In the genomic region with DNA sequence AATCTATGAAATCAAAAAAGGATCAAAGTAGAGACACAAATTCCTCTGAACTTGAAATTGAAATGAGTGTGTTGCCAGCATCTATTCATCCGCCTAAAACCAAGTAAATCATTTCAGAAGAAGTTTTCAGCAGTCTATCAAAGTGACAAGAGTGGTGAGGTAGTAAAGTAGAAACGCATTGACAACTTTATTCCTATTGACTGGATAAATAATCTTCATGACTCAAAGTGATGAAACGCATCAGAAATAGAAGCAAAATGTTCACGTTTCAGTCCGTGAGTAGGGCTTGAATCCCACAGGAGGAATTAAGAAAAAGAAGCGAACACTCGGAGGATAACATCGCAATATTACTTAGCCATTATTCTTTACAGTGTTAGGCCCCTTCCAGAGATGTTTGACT, we compare ENCODE assay signal across 26 cellular contexts.
"Had no signal": no experiment of that assay in that cellular context is flagged by ENCODE, and none has a peak within 500 bp of the region (broad histone marks: within the 10 kb centered on the region; RNA-seq: fewer than 3 reads in every experiment).

No MANE protein-coding gene starts in this region.

- H3K4me3 ChIP-seq: stomach, suprapubic skin, testis, thoracic aorta, thyroid gland, tibial artery, tibial nerve, transverse colon, upper lobe of left lung, upper lobe of right lung, uterus, vagina had no signal

- H3K27ac ChIP-seq: stomach, suprapubic skin, testis, thoracic aorta, thyroid gland, tibial artery, tibial nerve, transverse colon, upper lobe of left lung, upper lobe of right lung, uterus, vagina had no signal

- H3K36me3 ChIP-seq: stomach, suprapubic skin, thoracic aorta, thyroid gland, tibial artery, tibial nerve, transverse colon, upper lobe of left lung, upper lobe of right lung, uterus, vagina had no signal

- H3K4me1 ChIP-seq: stomach, suprapubic skin, testis, tibial artery, tibial nerve, transverse colon, upper lobe of right lung, uterus, vagina had no signal

- H3K27me3 ChIP-seq: stomach, suprapubic skin, testis, thyroid gland, tibial artery, tibial nerve, transverse colon, upper lobe of left lung, upper lobe of right lung, uterus, vagina had no signal

- DNase-seq: stimulated activated CD4-positive, alpha-beta T cell treated with anti-CD3 and anti-CD28 coated beads, Interleukin-2, amount 100 ng/mL, for 48 hours; stimulated activated CD4-positive, alpha-beta T cell treated with anti-CD3 and anti-CD28 coated beads, Interleukin-4, amount 100 ng/mL, for 1 hour; stimulated activated CD4-positive, alpha-beta T cell treated with anti-CD3 and anti-CD28 coated beads, Interleukin-4, amount 100 ng/mL, for 24 hours; stimulated activated CD4-positive, alpha-beta T cell treated with anti-CD3 and anti-CD28 coated beads, Interleukin-4, amount 100 ng/mL, for 4 hours; stimulated activated CD8-positive, alpha-beta memory T cell treated with anti-CD3 and anti-CD28 coated beads, Interleukin-4, amount 100 ng/mL, for 48 hours; stimulated activated naive B cell treated with anti-CD40 and anti-IgM and Interleukin-4, amounts not matched to agents 10 μg/mL and 1 μg/mL and 100 μg/mL, for 72 hours; stimulated activated naive CD4-positive, alpha-beta T cell; stimulated activated naive CD4-positive, alpha-beta T cell treated with Interleukin-2 at 50 U/mL for 16 hours; stimulated activated naive CD8-positive, alpha-beta T cell treated with anti-CD3 and anti-CD28 coated beads, Interleukin-15, amount 100 ng/mL, for 72 hours; stimulated activated naive CD8-positive, alpha-beta T cell treated with anti-CD3 and anti-CD28 coated beads, Interleukin-15, Interleukin-2, amounts not matched to agents 100 U/mL and 50 U/mL, for 24 hours; stomach; substantia nigra; testis; thyroid gland; tibial artery; transverse colon; trophoblast cell; upper lobe of left lung; upper lobe of right lung; uterus had no signal

- H3K9me3 ChIP-seq: stomach, suprapubic skin, testis, thoracic aorta, tibial artery, tibial nerve, transverse colon, upper lobe of left lung, upper lobe of right lung, uterus, vagina had no signal

- ATAC-seq: stimulated activated effector memory CD8-positive, alpha-beta T cell treated with anti-CD3 and anti-CD28 coated beads, Interleukin-12 subunit alpha, Interleukin-12 subunit beta, amount 100 ng/mL, for 72 hours; stimulated activated memory B cell treated with anti-CD40 and anti-IgM and Interleukin-4, amounts not matched to agents 10 μg/mL and 1 μg/mL and 100 μg/mL, for 72 hours; stimulated activated naive B cell treated with anti-CD40 and anti-IgM and Interleukin-4, amounts not matched to agents 10 μg/mL and 1 μg/mL and 100 μg/mL, for 72 hours; stimulated activated naive CD8-positive, alpha-beta T cell treated with anti-CD3 and anti-CD28 coated beads, Interleukin-15, amount 100 ng/mL, for 72 hours; stimulated activated naive CD8-positive, alpha-beta T cell treated with anti-CD3 and anti-CD28 coated beads, Interleukin-15, Interleukin-2, amounts not matched to agents 100 U/mL and 50 U/mL, for 24 hours; upper lobe of right lung had no signal
